Comparison of ENCODE assay signal across 1 cellular context in genomic region chr15:63107895-63108546, GRCh38.
TF ChIP-seq lines count a peak whose summit lies in the region.

No MANE protein-coding gene starts in this region.

TF ChIP-seq in HepG2, 621 proteins besides CTCF, POLR2A, EP300 and RAD21 (continued from another document and continues in another):
- TF ChIP-seq FOXA1 (IDR thresholded peaks at IDR 0.05) (0 out of 2 replicates have a peak, but pooled peaks have one; percentile 5), FOXA1 (CRISPR knock-in tag; IDR thresholded peaks at IDR 0.05) (peak; percentile 81), MXI1 (IDR thresholded peaks at IDR 0.05; ENCODE audit: borderline replicate concordance, low read depth, low read length) (0 out of 3 replicates have a peak, but pooled peaks have one; percentile 38), ZNF644 (CRISPR knock-in tag; IDR thresholded peaks at IDR 0.05; ENCODE audit: low read depth) (peak; percentile 64), CBFB (CRISPR knock-in tag; IDR thresholded peaks at IDR 0.05) (peak; percentile 94), ZNF510 (CRISPR knock-in tag; IDR thresholded peaks at IDR 0.05; ENCODE audit: low read depth) (no peak), GLI4 (CRISPR knock-in tag; IDR thresholded peaks at IDR 0.05; ENCODE audit: borderline replicate concordance) (peak; percentile 30; the same call in 1 of the 2 replicates), CERS6 (CRISPR knock-in tag; IDR thresholded peaks at IDR 0.05) (no peak), SP4 (CRISPR knock-in tag; IDR thresholded peaks at IDR 0.05) (0 out of 2 replicates have a peak, but pooled peaks have one; percentile 34), ZNF550 (CRISPR knock-in tag; IDR thresholded peaks at IDR 0.05; ENCODE audit: borderline replicate concordance) (no peak), TFE3 (CRISPR knock-in tag; IDR thresholded peaks at IDR 0.05) (peak; percentile 69), ZC3H13 (CRISPR knock-in tag; IDR thresholded peaks at IDR 0.05) (no peak), HOXD1 (CRISPR knock-in tag; IDR thresholded peaks at IDR 0.05) (0 out of 2 replicates have a peak, but pooled peaks have one; percentile 53), HBP1 (CRISPR knock-in tag; IDR thresholded peaks at IDR 0.05; ENCODE audit: low read depth) (no peak), HMGXB3 (CRISPR knock-in tag; IDR thresholded peaks at IDR 0.05; ENCODE audit: borderline replicate concordance) (no peak), SALL2 (CRISPR knock-in tag; IDR thresholded peaks at IDR 0.05) (peak; percentile 59; the same call in 1 of the 2 replicates), ZEB1 (IDR thresholded peaks at IDR 0.05; ENCODE audit: insufficient replicate concordance, low read depth) (no peak), KIAA2018 (CRISPR knock-in tag; IDR thresholded peaks at IDR 0.05; ENCODE audit: borderline replicate concordance) (no peak), SSRP1 (CRISPR knock-in tag; IDR thresholded peaks at IDR 0.05) (peak; percentile 60), BCLAF1 (IDR thresholded peaks at IDR 0.05) (no peak), SAP130 (CRISPR knock-in tag; IDR thresholded peaks at IDR 0.05; ENCODE audit: low read depth) (peak; percentile 81), NFE2 (CRISPR knock-in tag; IDR thresholded peaks at IDR 0.05) (no peak), GPN1 (CRISPR knock-in tag; IDR thresholded peaks at IDR 0.05; ENCODE audit: borderline replicate concordance) (no peak), FOXK2 (IDR thresholded peaks at IDR 0.05) (no peak), ZNF891 (CRISPR knock-in tag; IDR thresholded peaks at IDR 0.05) (no peak), RORA (CRISPR knock-in tag; IDR thresholded peaks at IDR 0.05) (no peak), STAT5B (CRISPR knock-in tag; IDR thresholded peaks at IDR 0.05) (no peak), U2AF2 (IDR thresholded peaks at IDR 0.05; ENCODE audit: low read depth, low read length) (no peak), RFX5 (IDR thresholded peaks at IDR 0.05; ENCODE audit: low read depth, low read length) (no peak), TEAD3 (CRISPR knock-in tag; optimal IDR thresholded peaks at IDR 0.05; ENCODE audit: borderline replicate concordance) (peak; percentile 99), ZSCAN9 (CRISPR knock-in tag; IDR thresholded peaks at IDR 0.05; ENCODE audit: borderline replicate concordance) (0 out of 2 replicates have a peak, but pooled peaks have one; percentile 48), CREB1 (IDR thresholded peaks at IDR 0.05) (peak; percentile 58), CREB1 (CRISPR knock-in tag; IDR thresholded peaks at IDR 0.05) (peak; percentile 69; the same call in 1 of the 2 replicates), SOX13 (IDR thresholded peaks at IDR 0.05) (peak; percentile 55), SOX13 (CRISPR knock-in tag; conservative IDR thresholded peaks at IDR 0.05 in 1 of 2, IDR thresholded peaks at IDR 0.05 in 1 of 2) (peak in 1 of 2 experiments; percentile 89; a peak in 2 of 4 replicates), DRAP1 (CRISPR knock-in tag; IDR thresholded peaks at IDR 0.05) (peak; percentile 41; the same call in 1 of the 2 replicates), KDM1A (CRISPR knock-in tag; IDR thresholded peaks at IDR 0.05) (no peak), ZNF580 (CRISPR knock-in tag; IDR thresholded peaks at IDR 0.05; ENCODE audit: borderline replicate concordance, low read depth) (peak; percentile 56; the same call in 1 of the 2 replicates), YY1 (IDR thresholded peaks at IDR 0.05; ENCODE audit: insufficient read depth, insufficient replicate concordance, low read depth, low read length) (peak; percentile 25), THYN1 (CRISPR knock-in tag; IDR thresholded peaks at IDR 0.05; ENCODE audit: borderline replicate concordance, low read depth) (no peak)
